ENCODE assay signal across 20 cellular contexts in genomic region chr4:6475492-6476020, GRCh38. TPM values are rescaled to one million over a fixed set of nuclear protein-coding genes. Genes with fewer than 3 reads are reported as not detected.
"Had no signal": no experiment of that assay in that cellular context is flagged by ENCODE, and none has a peak within 500 bp of the region (broad histone marks: within the 10 kb centered on the region; RNA-seq: fewer than 3 reads in every experiment).

No MANE protein-coding gene starts in this region.

- H3K27ac ChIP-seq: adrenal gland, breast epithelium, lower lobe of right lung, SJSA1, VCaP had no signal

- H3K9me3 ChIP-seq: adrenal gland, breast epithelium, lower lobe of right lung, SJSA1 had no signal

- H3K36me3 ChIP-seq: adrenal gland, breast epithelium, lower lobe of right lung, SJSA1 had no signal

- H3K4me1 Mint-ChIP-seq: natural killer cell; stimulated activated naive CD8-positive, alpha-beta T cell treated with anti-CD3 and anti-CD28 coated beads, Interleukin-15, amount 100 ng/mL, for 72 hours had no signal

- H3K36me3 Mint-ChIP-seq: activated naive CD4-positive, alpha-beta T cell treated with anti-CD3 and anti-CD28 coated beads, Interleukin-2, amount 50 U/mL, for 72 hours; natural killer cell had no signal

- H3K4me1 ChIP-seq: adrenal gland had no signal

- H3K4me3 Mint-ChIP-seq: dendritic cell treated with granulocyte-macrophage colony-stimulating factor and Interleukin-4, amounts not matched to agents 40 ng/mL and 50 ng/mL, for 4 days; natural killer cell; stimulated activated naive CD8-positive, alpha-beta T cell treated with anti-CD3 and anti-CD28 coated beads, Interleukin-15, amount 100 ng/mL, for 72 hours; T-helper 17 cell had no signal

- H3K4me3 ChIP-seq: adrenal gland, breast epithelium, lower lobe of right lung, SJSA1 had no signal

- DNase-seq: activated CD4-positive, alpha-beta T cell treated with anti-CD3 and anti-CD28 coated beads for 1 hour; activated CD4-positive, alpha-beta T cell treated with anti-CD3 and anti-CD28 coated beads, Interleukin-2, amount 50 U/mL, for 48 hours; activated gamma-delta T cell treated with Interleukin-2 at 50 U/mL for 16 hours; activated T-cell treated with anti-CD3 and anti-CD28 coated beads, Interleukin-2, amount 50 U/mL, for 48 hours; cerebellar nuclear complex; effector memory CD4-positive, alpha-beta T cell; lower lobe of right lung; natural killer cell; retina; stimulated activated CD4-positive, alpha-beta T cell treated with anti-CD3 and anti-CD28 coated beads, Interleukin-2, amount 100 ng/mL, for 24 hours; stimulated activated naive CD8-positive, alpha-beta T cell treated with anti-CD3 and anti-CD28 coated beads, Interleukin-15, amount 100 ng/mL, for 72 hours; T-helper 17 cell; trophoblast cell had no signal

- H3K27ac Mint-ChIP-seq: activated naive CD4-positive, alpha-beta T cell treated with anti-CD3 and anti-CD28 coated beads, Interleukin-2, amount 50 U/mL, for 72 hours; dendritic cell treated with granulocyte-macrophage colony-stimulating factor and Interleukin-4, amounts not matched to agents 40 ng/mL and 50 ng/mL, for 4 days; natural killer cell; stimulated activated naive CD8-positive, alpha-beta T cell treated with anti-CD3 and anti-CD28 coated beads, Interleukin-15, amount 100 ng/mL, for 72 hours; T-helper 17 cell had no signal

- H3K9me3 Mint-ChIP-seq: activated naive CD4-positive, alpha-beta T cell treated with anti-CD3 and anti-CD28 coated beads, Interleukin-2, amount 50 U/mL, for 72 hours; dendritic cell treated with granulocyte-macrophage colony-stimulating factor and Interleukin-4, amounts not matched to agents 40 ng/mL and 50 ng/mL, for 4 days; natural killer cell; stimulated activated naive CD8-positive, alpha-beta T cell treated with anti-CD3 and anti-CD28 coated beads, Interleukin-15, amount 100 ng/mL, for 72 hours had no signal

RNA-seq across cellular contexts. Expression of gene PPP2R2C, which starts 3.1 kb away (rescaled TPM):
- total RNA-seq: activated naive CD4-positive, alpha-beta T cell treated with anti-CD3 and anti-CD28 coated beads, Interleukin-2, amount 50 U/mL, for 72 hours; fibroblast of villous mesenchyme; lower lobe of right lung; natural killer cell; SJSA1; T-helper 17 cell had no signal
